Comparison of ENCODE assay signal across 29 cellular contexts in the genomic region with DNA sequence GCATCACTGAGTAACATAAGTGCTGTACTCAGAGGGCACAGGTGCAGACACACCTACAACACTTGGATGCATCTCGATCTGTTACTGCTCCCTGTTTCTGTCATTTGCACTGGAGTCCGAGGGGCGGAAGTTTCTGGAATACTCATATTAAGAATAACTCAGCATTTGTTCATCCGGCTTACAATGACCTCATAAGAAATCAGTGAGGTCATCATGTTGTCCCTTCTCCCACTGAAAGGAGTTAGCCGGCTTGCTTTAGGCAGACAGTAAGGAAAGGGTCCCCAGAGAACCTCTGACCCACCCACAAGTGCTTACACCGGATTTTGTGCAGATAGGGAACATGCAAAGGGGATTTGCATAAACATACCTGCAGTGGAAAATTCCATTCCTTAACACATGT.
"Had no signal": no experiment of that assay in that cellular context is flagged by ENCODE, and none has a peak within 500 bp of the region (broad histone marks: within the 10 kb centered on the region; RNA-seq: fewer than 3 reads in every experiment).

No MANE protein-coding gene starts in this region.

- H3K36me3 ChIP-seq: stomach, suprapubic skin, thoracic aorta, thyroid gland, tibial artery, tibial nerve, transverse colon, upper lobe of left lung, upper lobe of right lung, uterus, vagina had no signal

- H3K4me3 Mint-ChIP-seq: stimulated activated effector memory CD8-positive, alpha-beta T cell treated with anti-CD3 and anti-CD28 coated beads, Interleukin-12 subunit alpha, Interleukin-12 subunit beta, amount 100 ng/mL, for 72 hours; stimulated activated memory B cell treated with anti-CD40 and anti-IgM and Interleukin-4, amounts not matched to agents 10 μg/mL and 1 μg/mL and 100 μg/mL, for 72 hours; stimulated activated naive B cell treated with anti-CD40 and anti-IgM and Interleukin-4, amounts not matched to agents 10 μg/mL and 1 μg/mL and 100 μg/mL, for 72 hours; stimulated activated naive CD8-positive, alpha-beta T cell treated with anti-CD3 and anti-CD28 coated beads, Interleukin-15, amount 100 ng/mL, for 72 hours; stimulated activated naive CD8-positive, alpha-beta T cell treated with anti-CD3 and anti-CD28 coated beads, Interleukin-15, Interleukin-2, amounts not matched to agents 100 ng/mL and 50 ng/mL, for 24 hours; type B pancreatic cell had no signal

- H3K4me3 ChIP-seq: stomach, suprapubic skin, testis, thoracic aorta, thyroid gland, tibial artery, tibial nerve, transverse colon, upper lobe of left lung, upper lobe of right lung, uterus, vagina had no signal

- H3K27me3 Mint-ChIP-seq: stimulated activated memory B cell treated with anti-CD40 and anti-IgM and Interleukin-4, amounts not matched to agents 10 μg/mL and 1 μg/mL and 100 μg/mL, for 72 hours; stimulated activated naive CD8-positive, alpha-beta T cell treated with anti-CD3 and anti-CD28 coated beads, Interleukin-15, Interleukin-2, amounts not matched to agents 100 ng/mL and 50 ng/mL, for 24 hours had no signal

- H3K27ac ChIP-seq: stomach, suprapubic skin, testis, thoracic aorta, thyroid gland, tibial artery, tibial nerve, transverse colon, upper lobe of left lung, upper lobe of right lung, uterus, vagina had no signal

- FAIRE-seq: urothelium cell line had no signal

- H3K9me3 ChIP-seq: stomach, suprapubic skin, testis, thoracic aorta, thyroid gland, tibial artery, transverse colon, upper lobe of left lung, upper lobe of right lung, uterus, vagina had no signal

- H3K27ac Mint-ChIP-seq: stimulated activated effector memory CD8-positive, alpha-beta T cell treated with anti-CD3 and anti-CD28 coated beads, Interleukin-12 subunit alpha, Interleukin-12 subunit beta, amount 100 ng/mL, for 72 hours; stimulated activated memory B cell treated with anti-CD40 and anti-IgM and Interleukin-4, amounts not matched to agents 10 μg/mL and 1 μg/mL and 100 μg/mL, for 72 hours; stimulated activated naive B cell treated with anti-CD40 and anti-IgM and Interleukin-4, amounts not matched to agents 10 μg/mL and 1 μg/mL and 100 μg/mL, for 72 hours; stimulated activated naive CD8-positive, alpha-beta T cell treated with anti-CD3 and anti-CD28 coated beads, Interleukin-15, amount 100 ng/mL, for 72 hours; stimulated activated naive CD8-positive, alpha-beta T cell treated with anti-CD3 and anti-CD28 coated beads, Interleukin-15, Interleukin-2, amounts not matched to agents 100 ng/mL and 50 ng/mL, for 24 hours; type B pancreatic cell had no signal

- H3K4me1 Mint-ChIP-seq: stimulated activated effector memory CD8-positive, alpha-beta T cell treated with anti-CD3 and anti-CD28 coated beads, Interleukin-12 subunit alpha, Interleukin-12 subunit beta, amount 100 ng/mL, for 72 hours; stimulated activated memory B cell treated with anti-CD40 and anti-IgM and Interleukin-4, amounts not matched to agents 10 μg/mL and 1 μg/mL and 100 μg/mL, for 72 hours; stimulated activated naive B cell treated with anti-CD40 and anti-IgM and Interleukin-4, amounts not matched to agents 10 μg/mL and 1 μg/mL and 100 μg/mL, for 72 hours; stimulated activated naive CD8-positive, alpha-beta T cell treated with anti-CD3 and anti-CD28 coated beads, Interleukin-15, amount 100 ng/mL, for 72 hours had no signal

- H3K9me3 Mint-ChIP-seq: type B pancreatic cell had no signal

- H3K27me3 ChIP-seq: stomach, suprapubic skin, testis, thyroid gland, tibial nerve, transverse colon, upper lobe of left lung, upper lobe of right lung, uterus, vagina had no signal

- H3K4me1 ChIP-seq: stomach, suprapubic skin, testis, tibial artery, tibial nerve, transverse colon, upper lobe of right lung, uterus, vagina had no signal

- ATAC-seq: stimulated activated effector memory CD8-positive, alpha-beta T cell treated with anti-CD3 and anti-CD28 coated beads, Interleukin-12 subunit alpha, Interleukin-12 subunit beta, amount 100 ng/mL, for 72 hours; stimulated activated memory B cell treated with anti-CD40 and anti-IgM and Interleukin-4, amounts not matched to agents 10 μg/mL and 1 μg/mL and 100 μg/mL, for 72 hours; stimulated activated naive B cell treated with anti-CD40 and anti-IgM and Interleukin-4, amounts not matched to agents 10 μg/mL and 1 μg/mL and 100 μg/mL, for 72 hours; stimulated activated naive CD8-positive, alpha-beta T cell treated with anti-CD3 and anti-CD28 coated beads, Interleukin-15, amount 100 ng/mL, for 72 hours; stimulated activated naive CD8-positive, alpha-beta T cell treated with anti-CD3 and anti-CD28 coated beads, Interleukin-15, Interleukin-2, amounts not matched to agents 100 U/mL and 50 U/mL, for 24 hours; upper lobe of right lung had no signal

- DNase-seq: stimulated activated CD4-positive, alpha-beta T cell treated with anti-CD3 and anti-CD28 coated beads, Interleukin-2, amount 100 ng/mL, for 48 hours; stimulated activated CD4-positive, alpha-beta T cell treated with anti-CD3 and anti-CD28 coated beads, Interleukin-4, amount 100 ng/mL, for 1 hour; stimulated activated CD4-positive, alpha-beta T cell treated with anti-CD3 and anti-CD28 coated beads, Interleukin-4, amount 100 ng/mL, for 24 hours; stimulated activated CD4-positive, alpha-beta T cell treated with anti-CD3 and anti-CD28 coated beads, Interleukin-4, amount 100 ng/mL, for 4 hours; stimulated activated CD8-positive, alpha-beta memory T cell treated with anti-CD3 and anti-CD28 coated beads, Interleukin-4, amount 100 ng/mL, for 48 hours; stimulated activated naive B cell treated with anti-CD40 and anti-IgM and Interleukin-4, amounts not matched to agents 10 μg/mL and 1 μg/mL and 100 μg/mL, for 72 hours; stimulated activated naive CD4-positive, alpha-beta T cell; stimulated activated naive CD4-positive, alpha-beta T cell treated with Interleukin-2 at 50 U/mL for 16 hours; stimulated activated naive CD8-positive, alpha-beta T cell treated with anti-CD3 and anti-CD28 coated beads, Interleukin-15, amount 100 ng/mL, for 72 hours; stimulated activated naive CD8-positive, alpha-beta T cell treated with anti-CD3 and anti-CD28 coated beads, Interleukin-15, Interleukin-2, amounts not matched to agents 100 U/mL and 50 U/mL, for 24 hours; stomach; substantia nigra; testis; thyroid gland; tibial artery; transverse colon; trophoblast cell; upper lobe of left lung; upper lobe of right lung; uterus had no signal

- H3K36me3 Mint-ChIP-seq: stimulated activated effector memory CD8-positive, alpha-beta T cell treated with anti-CD3 and anti-CD28 coated beads, Interleukin-12 subunit alpha, Interleukin-12 subunit beta, amount 100 ng/mL, for 72 hours; stimulated activated memory B cell treated with anti-CD40 and anti-IgM and Interleukin-4, amounts not matched to agents 10 μg/mL and 1 μg/mL and 100 μg/mL, for 72 hours; stimulated activated naive B cell treated with anti-CD40 and anti-IgM and Interleukin-4, amounts not matched to agents 10 μg/mL and 1 μg/mL and 100 μg/mL, for 72 hours had no signal
